In the genomic region with DNA sequence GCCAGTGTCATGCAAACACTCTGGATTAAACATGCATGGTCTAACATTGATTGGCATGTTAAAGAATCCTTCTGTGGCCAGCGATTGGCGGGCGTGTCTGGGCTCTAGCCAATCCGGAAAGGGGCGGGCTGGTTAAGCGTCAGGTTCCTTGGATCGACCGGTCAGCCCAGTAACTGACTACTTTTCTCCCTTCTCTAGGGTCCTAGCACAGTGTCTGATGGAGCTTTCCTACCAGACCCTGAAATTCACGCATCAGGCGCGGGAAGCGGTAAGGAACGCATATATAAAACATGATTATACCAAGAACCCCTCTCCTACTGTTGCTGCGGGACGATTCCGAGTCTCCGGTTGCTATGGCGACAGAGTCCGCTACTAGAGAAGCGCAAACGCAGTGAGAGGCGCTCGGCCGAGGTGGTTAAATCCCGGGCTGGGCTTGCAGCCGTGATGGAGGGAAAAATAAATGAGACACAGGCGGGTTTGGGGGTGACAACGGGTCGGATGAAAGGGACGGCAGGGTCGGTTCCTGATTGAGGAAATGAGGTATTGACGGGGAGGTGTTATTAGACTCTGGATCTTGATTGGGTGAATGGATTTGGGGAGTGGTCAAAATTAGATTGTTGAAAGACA, we compare ENCODE assay signal across 8 cellular contexts. TPM values are rescaled to one million over a fixed set of nuclear protein-coding genes. Genes with fewer than 3 reads are reported as not detected.
DNase-seq lines count a peak whose midpoint lies in the region; ATAC-seq, FAIRE-seq and TF ChIP-seq lines count a peak whose summit lies in the region.

No MANE protein-coding gene starts in this region.

- H3K4me1 ChIP-seq in left ventricle myocardium inferior (peaks cover 14% of the 10 kb centered on the region), parathyroid adenoma (no peaks in the 10 kb centered on the region)

- H3K4me2 ChIP-seq in parathyroid adenoma (ENCODE audit: low read length): no peak overlapping the region

- peak overlapping the region; percentile 74 for H3K4me3 ChIP-seq in left ventricle myocardium inferior
- peak overlapping the region; percentile 50 for H3K4me3 ChIP-seq in parathyroid adenoma (ENCODE audit: low read depth, low read length)

- intact Hi-C loops in left ventricle myocardium inferior (cut with micrococcal nuclease): no loop called here

- FAIRE-seq in urothelium cell line (lab: Jason Lieb, UNC): no peak

- CTCF ChIA-PET in RWPE1 (lab: Yijun Ruan, JAX): interaction anchor here (0.6 to 0.7 kb wide), 2 partner anchors 10 to 106 kb away, joined by 4 read pairs; no protein-coding TSS in a partner anchor

- no peak overlapping the region for H3K4me3 Mint-ChIP-seq in activated naive CD8-positive, alpha-beta T cell treated with anti-CD3 and anti-CD28 coated beads, Interleukin-2, amount 50 U/mL, for 24 hours

- H3K27me3 Mint-ChIP-seq in activated naive CD8-positive, alpha-beta T cell treated with anti-CD3 and anti-CD28 coated beads, Interleukin-2, amount 50 U/mL, for 24 hours: peaks cover 14% of the 10 kb centered on the region

- no peaks in the 10 kb centered on the region for H3K4me1 Mint-ChIP-seq in activated naive CD8-positive, alpha-beta T cell treated with anti-CD3 and anti-CD28 coated beads, Interleukin-2, amount 50 U/mL, for 24 hours

- H2AFZ ChIP-seq in parathyroid adenoma: peak overlapping the region; percentile 44

- no peaks in the 10 kb centered on the region for H3K9me3 ChIP-seq in left ventricle myocardium inferior (replicated peaks)
- H3K9me3 ChIP-seq in parathyroid adenoma (ENCODE audit: control insufficient read depth, low read length): no peaks in the 10 kb centered on the region

- no peaks in the 10 kb centered on the region for H3K9me3 Mint-ChIP-seq in activated naive CD8-positive, alpha-beta T cell treated with anti-CD3 and anti-CD28 coated beads, Interleukin-2, amount 50 U/mL, for 24 hours

- no peak for TF ChIP-seq CTCF in RWPE1 (conservative IDR thresholded peaks at IDR 0.05; ENCODE audit: low read depth)
- TF ChIP-seq CTCF in left ventricle myocardium inferior (IDR thresholded peaks at IDR 0.05; ENCODE audit: borderline replicate concordance): no peak
- no peak for TF ChIP-seq CTCF in parathyroid adenoma (IDR thresholded peaks at IDR 0.05)

- no peak overlapping the region for H3K27ac ChIP-seq in RWPE1
- no peak overlapping the region for H3K27ac ChIP-seq in left ventricle myocardium inferior (replicated peaks)
- no peak overlapping the region for H3K27ac ChIP-seq in parathyroid adenoma

- POLR2A ChIA-PET in RWPE1 (lab: Yijun Ruan, JAX; ENCODE audit: low non-redundant PET): no interaction called here

- ATAC-seq in GM19351 (IDR thresholded peaks at IDR 0.05; ENCODE audit: unreplicated experiment) (peak; percentile 98), HG03442 (IDR thresholded peaks at IDR 0.05; ENCODE audit: unreplicated experiment) (peak; percentile 94)
- ATAC-seq in activated naive CD8-positive, alpha-beta T cell treated with anti-CD3 and anti-CD28 coated beads, Interleukin-2, amount 50 U/mL, for 24 hours: peak; percentile 94

- no peak overlapping the region for H3K27ac Mint-ChIP-seq in activated naive CD8-positive, alpha-beta T cell treated with anti-CD3 and anti-CD28 coated beads, Interleukin-2, amount 50 U/mL, for 24 hours

- no peaks in the 10 kb centered on the region for H3K36me3 ChIP-seq in left ventricle myocardium inferior
- H3K36me3 ChIP-seq in parathyroid adenoma (ENCODE audit: control insufficient read depth, insufficient read depth, low read length): no peaks in the 10 kb centered on the region

- no peaks in the 10 kb centered on the region for H3K79me2 ChIP-seq in parathyroid adenoma

- H3K9ac ChIP-seq in parathyroid adenoma: no peak overlapping the region

- H3K27me3 ChIP-seq in left ventricle myocardium inferior (ENCODE audit: low read depth) (no peaks in the 10 kb centered on the region), parathyroid adenoma (ENCODE audit: control insufficient read depth, insufficient read depth, low read length) (no peaks in the 10 kb centered on the region)

- H3K36me3 Mint-ChIP-seq in activated naive CD8-positive, alpha-beta T cell treated with anti-CD3 and anti-CD28 coated beads, Interleukin-2, amount 50 U/mL, for 24 hours (ENCODE audit: low read depth): no peaks in the 10 kb centered on the region

- DNase-seq in AG20443 (ENCODE audit: low spot score) (peak; percentile 92), RWPE1 (ENCODE audit: low spot score) (peak; percentile 83), left ventricle myocardium inferior (peak; percentile 81), urothelium cell line (ENCODE audit: low spot score) (peak; percentile 86)
- peak; percentile 61 for DNase-seq in activated naive CD8-positive, alpha-beta T cell treated with anti-CD3 and anti-CD28 coated beads, Interleukin-2, amount 50 U/mL, for 24 hours

RNA-seq across cellular contexts. Expression of a gene that starts 29.4 kb away (rescaled TPM):
- total RNA-seq in left ventricle myocardium inferior: 5.4 TPM

RNA-seq across cellular contexts. Expression of a gene that starts 29.5 kb away (rescaled TPM):
- 33.2 TPM for total RNA-seq in left ventricle myocardium inferior
